In genomic region chr19:48637449-48637947, GRCh38 we compare ENCODE assay signal across 1 cellular context.
TF ChIP-seq lines count a peak whose summit lies in the region.

No MANE protein-coding gene starts in this region.

TF ChIP-seq in GM12878, 131 proteins besides CTCF, POLR2A, EP300 and RAD21 (continued from another document):
- TF ChIP-seq E4F1 (IDR thresholded peaks at IDR 0.05; ENCODE audit: borderline replicate concordance, partially characterized antibody) (peak; percentile 92), TCF12 (IDR thresholded peaks at IDR 0.05; ENCODE audit: low read depth, low read length) (0 out of 2 replicates have a peak, but pooled peaks have one; percentile 35), PBX3 (IDR thresholded peaks at IDR 0.05; ENCODE audit: insufficient replicate concordance, low read depth, low read length) (peak; percentile 39), TCF3 (IDR thresholded peaks at IDR 0.05; ENCODE audit: borderline replicate concordance, insufficient read depth, low read depth, low read length) (no peak), HDAC2 (IDR thresholded peaks at IDR 0.05) (no peak), FOXM1 (IDR thresholded peaks at IDR 0.05; ENCODE audit: low read depth, low read length) (no peak), ELK1 (IDR thresholded peaks at IDR 0.05; ENCODE audit: low read depth, low read length) (no peak), ZSCAN29 (IDR thresholded peaks at IDR 0.05) (no peak), ZZZ3 (IDR thresholded peaks at IDR 0.05; ENCODE audit: control insufficient read depth, insufficient read length, low read depth) (no peak), FOXK2 (IDR thresholded peaks at IDR 0.05) (no peak), TARDBP (IDR thresholded peaks at IDR 0.05; ENCODE audit: borderline replicate concordance) (peak; percentile 40; the same call in 1 of the 2 replicates), TCF7 (IDR thresholded peaks at IDR 0.05; ENCODE audit: borderline replicate concordance) (no peak), MTA2 (IDR thresholded peaks at IDR 0.05; ENCODE audit: low read depth) (no peak), PML (IDR thresholded peaks at IDR 0.05; ENCODE audit: low read length) (no peak), CHD2 (IDR thresholded peaks at IDR 0.05; ENCODE audit: borderline replicate concordance, low read depth, low read length) (peak; percentile 92), SUPT20H (IDR thresholded peaks at IDR 0.05; ENCODE audit: borderline replicate concordance, control insufficient read depth, low read depth, low read length) (no peak), SIX5 (IDR thresholded peaks at IDR 0.05; ENCODE audit: low read depth, low read length, severe bottlenecking) (no peak)
